8 cellular contexts compared by ENCODE assay signal in the genomic region with DNA sequence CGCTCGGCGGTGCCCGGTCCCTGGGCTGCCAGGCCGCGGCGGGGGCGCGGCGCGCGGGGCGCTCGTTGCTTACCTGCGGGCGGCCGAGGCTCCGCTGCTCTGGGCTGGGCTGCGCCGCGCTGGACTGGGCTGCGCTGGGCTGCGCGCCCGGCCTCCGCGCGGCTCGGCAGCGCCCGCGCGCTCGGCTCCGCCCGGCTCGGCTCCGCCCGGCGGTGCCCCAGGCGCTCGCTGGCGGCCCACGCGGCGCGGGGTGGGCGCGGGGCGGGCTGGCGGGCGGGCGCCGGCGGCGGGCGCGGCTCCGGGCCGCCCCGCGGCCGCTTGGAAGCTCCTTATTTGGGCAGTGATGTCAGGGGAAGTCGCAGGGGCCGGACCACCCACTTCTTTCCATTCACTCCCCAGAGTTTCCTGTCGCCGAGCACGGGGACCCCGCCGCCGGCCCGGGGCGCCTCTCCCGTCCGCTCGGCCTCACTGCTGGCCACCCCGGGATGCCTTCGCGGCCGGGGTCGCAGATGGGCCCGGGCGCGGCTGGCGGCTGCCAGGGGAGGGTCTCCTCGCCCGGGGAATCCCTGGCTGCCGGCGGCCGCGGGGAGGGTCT.
DNase-seq lines count a peak whose midpoint lies in the region; ATAC-seq and TF ChIP-seq lines count a peak whose summit lies in the region.

No MANE protein-coding gene starts in this region.

- DNase-seq in A172 (ENCODE audit: low spot score) (peak; percentile 65), PC-3 (peak; percentile 60), germinal center (ENCODE audit: low spot score) (peak; percentile 89), ovary (peak in 4 of 5 donors; percentile 39 to 64 (median 54))
- peak; percentile 92 for DNase-seq in activated effector memory CD4-positive, alpha-beta T cell treated with anti-CD3 and anti-CD28 coated beads, Interleukin-2, amount 50 U/mL, for 16 hours

- H4K20me1 ChIP-seq in PC-3 (ENCODE audit: low read length) = no peaks in the 10 kb centered on the region

- H3K4me3 ChIP-seq in PC-3 (ENCODE audit: low read length) (peak overlapping the region; percentile 86), ovary (peak overlapping the region; percentile 52), thymus (ENCODE audit: low read length) (peak overlapping the region; percentile 70)

- WGBS in ovary, 3 donors = 0 to 1% (median 1%) methylated on average over 74 to 91 of the region's 91 CpGs
- WGBS in thymus = under 1% methylated on average over 91 of the region's 91 CpGs

- TF ChIP-seq EP300 in ovary (IDR thresholded peaks at IDR 0.05) = no peak

- no peaks in the 10 kb centered on the region for H3K27me3 ChIP-seq in PC-3 (ENCODE audit: low read length)
- no peaks in the 10 kb centered on the region for H3K27me3 ChIP-seq in ovary
- H3K27me3 ChIP-seq in thymus (ENCODE audit: control insufficient read depth, insufficient read depth) = no peaks in the 10 kb centered on the region

- no peak for TF ChIP-seq CTCF in PC-3 (conservative IDR thresholded peaks at IDR 0.05; ENCODE audit: low read depth, low read length)
- no peak for TF ChIP-seq CTCF in ovary (IDR thresholded peaks at IDR 0.05)

- H2AFZ ChIP-seq in PC-3 (ENCODE audit: low read length) = peak overlapping the region; percentile 74; the same call in 1 of the 2 replicates

- ATAC-seq in GM18519 (IDR thresholded peaks at IDR 0.05; ENCODE audit: low FRiP score, unreplicated experiment) (peak; percentile 61), HG03039 (IDR thresholded peaks at IDR 0.05; ENCODE audit: unreplicated experiment) (peak; percentile 40), PC-3 (peak; percentile 78)

- no peaks in the 10 kb centered on the region for H3K79me2 ChIP-seq in PC-3 (ENCODE audit: low read length)

- intact Hi-C loops in PC-3 (cut with micrococcal nuclease) (loop anchor here (5.0 to 10.0 kb wide), 2 partner anchors 35 to 87 kb away; no protein-coding TSS in a partner anchor), ovary (cut with DNase I) (no loop called here)

- H3K4me1 ChIP-seq in PC-3 (ENCODE audit: insufficient read depth, low read length) = peaks cover 36% of the 10 kb centered on the region
- H3K4me1 ChIP-seq in ovary (ENCODE audit: insufficient read depth) = peaks cover 9% of the 10 kb centered on the region
- H3K4me1 ChIP-seq in thymus (ENCODE audit: control insufficient read depth, insufficient read depth, low read length) = peaks cover 79% of the 10 kb centered on the region

- H3K27ac ChIP-seq in PC-3 (ENCODE audit: low read length) (no peak overlapping the region), ovary (peak overlapping the region; percentile 42 to 81), thymus (ENCODE audit: low read depth) (peak overlapping the region; percentile 70)

- H3K9me2 ChIP-seq in PC-3 (replicated peaks; ENCODE audit: low read length) = no peaks in the 10 kb centered on the region

- H3F3A ChIP-seq in PC-3 (ENCODE audit: low read length, unreplicated experiment) = no peaks in the 10 kb centered on the region

- POLR2A ChIA-PET in PC-3 (lab: Charles Lee; ENCODE audit: unreplicated experiment) = interaction anchor here (0.6 kb wide), 2 partner anchors 111 to 1769 kb away, joined by 5 to 6 read pairs; no protein-coding TSS in a partner anchor

- peak overlapping the region; percentile 37; the same call in 1 of the 2 replicates for H3K9ac ChIP-seq in PC-3 (ENCODE audit: low read length)

- CTCF ChIA-PET in PC-3 (lab: Charles Lee) = interaction anchor here (0.5 to 0.6 kb wide), 3 partner anchors 55 to 226 kb away, joined by 3 to 7 read pairs (median 3); no protein-coding TSS in a partner anchor

- H3K9me3 ChIP-seq in PC-3 (ENCODE audit: low read length) (no peaks in the 10 kb centered on the region), ovary (no peaks in the 10 kb centered on the region), thymus (ENCODE audit: control insufficient read depth) (no peaks in the 10 kb centered on the region)

- BruUV-seq in PC-3 (replicated peaks; lab: Mats Ljungman, UMichigan) = no TSS peak

- H3K36me3 ChIP-seq in PC-3 (ENCODE audit: low read depth, low read length) (no peaks in the 10 kb centered on the region), ovary (no peaks in the 10 kb centered on the region), thymus (ENCODE audit: control insufficient read depth, insufficient read depth) (no peaks in the 10 kb centered on the region)

- TF ChIP-seq POLR2A in ovary (IDR thresholded peaks at IDR 0.05) = no peak

- peak overlapping the region; percentile 100 for H3K4me2 ChIP-seq in PC-3 (ENCODE audit: low read length)
